1 cellular context compared by ENCODE assay signal in genomic region chr17:75876938-75877751, GRCh38.
A peak's percentile ranks its signal among the peaks of the same experiment; 100 is the strongest.
TF ChIP-seq lines count a peak whose summit lies in the region.

No MANE protein-coding gene starts in this region.

TF ChIP-seq in A549, 52 proteins besides CTCF, POLR2A, EP300 and RAD21 (continued from another document):
- TF ChIP-seq HOXB5 (CRISPR knock-in tag; IDR thresholded peaks at IDR 0.05) (no peak), JUN (IDR thresholded peaks at IDR 0.05) (peak in 1 of 2 experiments; percentile 55; a peak in 2 of 5 replicates), PHF8 (IDR thresholded peaks at IDR 0.05; ENCODE audit: borderline replicate concordance, low read depth) (no peak), JUNB (IDR thresholded peaks at IDR 0.05) (peak; percentile 50; the same call in 1 of the 2 replicates), NPAS2 (CRISPR knock-in tag; IDR thresholded peaks at IDR 0.05; ENCODE audit: borderline replicate concordance) (no peak), HOXA7 (CRISPR knock-in tag; IDR thresholded peaks at IDR 0.05) (no peak), RNF2 (IDR thresholded peaks at IDR 0.05; ENCODE audit: borderline replicate concordance, low read depth) (peak; percentile 96; the same call in 1 of the 2 replicates), HES2 (IDR thresholded peaks at IDR 0.05) (no peak), MAFK (IDR thresholded peaks at IDR 0.05; ENCODE audit: partially characterized antibody) (peak; percentile 62)
